In genomic region chr7:14676896-14677295, GRCh38 we compare ENCODE assay signal across 24 cellular contexts.
"Had no signal": no experiment of that assay in that cellular context is flagged by ENCODE, and none has a peak within 500 bp of the region (broad histone marks: within the 10 kb centered on the region; RNA-seq: fewer than 3 reads in every experiment).

No MANE protein-coding gene starts in this region.

- DNase-seq: colonic mucosa; cortex of kidney; dermis blood vessel endothelial cell; dorsolateral prefrontal cortex; effector CD4-positive, alpha-beta T cell; effector CD8-positive, alpha-beta T cell; effector memory CD4-positive, alpha-beta T cell; effector memory CD8-positive, alpha-beta T cell; endodermal cell; erythroblast; esophagus squamous epithelium; foreskin fibroblast; foreskin keratinocyte; foreskin melanocyte; gastrocnemius medialis; glutamatergic neuron; head of caudate nucleus; heart left ventricle; heart right ventricle had no signal

- H3K4me1 ChIP-seq: colonic mucosa, esophagus muscularis mucosa, esophagus squamous epithelium, foreskin keratinocyte, gastrocnemius medialis, gastroesophageal sphincter, heart left ventricle had no signal

- ATAC-seq: effector memory CD8-positive, alpha-beta T cell; esophagus mucosa; foreskin keratinocyte; gastrocnemius medialis; gastroesophageal sphincter; heart left ventricle; heart right ventricle had no signal

- H3K36me3 ChIP-seq: colonic mucosa, esophagus squamous epithelium, gastrocnemius medialis, heart left ventricle, heart right ventricle had no signal

- H3K9me3 ChIP-seq: colonic mucosa, esophagus muscularis mucosa, esophagus squamous epithelium, gastrocnemius medialis, gastroesophageal sphincter, heart left ventricle, heart right ventricle had no signal

- H3K4me3 ChIP-seq: colonic mucosa, coronary artery, dorsolateral prefrontal cortex, esophagus muscularis mucosa, esophagus squamous epithelium, gastrocnemius medialis, gastroesophageal sphincter, heart left ventricle, heart right ventricle had no signal

- H3K27ac ChIP-seq: colonic mucosa, coronary artery, dorsolateral prefrontal cortex, epithelial cell of prostate, esophagus muscularis mucosa, esophagus squamous epithelium, foreskin keratinocyte, gastrocnemius medialis, gastroesophageal sphincter, heart left ventricle, heart right ventricle had no signal

- H3K27me3 ChIP-seq: colonic mucosa, dorsolateral prefrontal cortex, esophagus muscularis mucosa, esophagus squamous epithelium, foreskin keratinocyte, gastrocnemius medialis, gastroesophageal sphincter, heart left ventricle, heart right ventricle had no signal
